ENCODE assay signal across 27 cellular contexts in the genomic region with DNA sequence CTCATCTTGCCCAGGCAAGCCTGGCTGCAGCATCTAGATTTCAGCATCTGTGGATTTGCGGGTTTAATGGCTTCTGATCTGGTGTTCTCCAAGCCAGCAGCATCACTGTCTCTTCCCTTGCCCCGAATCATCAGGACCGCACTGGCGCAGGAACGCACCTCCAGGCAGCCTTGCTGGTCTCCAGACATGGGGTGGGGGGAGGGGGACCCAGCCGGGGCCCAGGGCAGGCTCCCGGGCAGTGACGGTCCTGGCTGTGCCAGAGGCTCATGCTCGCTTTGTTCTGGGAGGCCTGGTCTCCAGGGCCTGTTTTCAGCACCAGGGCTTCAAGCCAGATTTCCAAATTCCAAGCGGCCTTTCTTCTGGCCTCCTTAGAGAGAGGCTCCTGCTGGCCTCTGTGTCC. TPM values are rescaled to one million over a fixed set of nuclear protein-coding genes. Genes with fewer than 3 reads are reported as not detected.
"Had no signal": no experiment of that assay in that cellular context is flagged by ENCODE, and none has a peak within 500 bp of the region (broad histone marks: within the 10 kb centered on the region; RNA-seq: fewer than 3 reads in every experiment).

No MANE protein-coding gene starts in this region.

- ATAC-seq: esophagus mucosa; gastroesophageal sphincter; heart left ventricle; left lobe of liver; mucosa of descending colon; natural killer cell treated with Interleukin-12 subunit alpha and Interleukin-12 subunit beta and Interleukin-15 and Interleukin-18, amount 100 ng/mL, for 72 hours; psoas muscle; right cardiac atrium; stimulated activated naive B cell treated with anti-CD40 and anti-IgM and Interleukin-4, amounts not matched to agents 10 μg/mL and 1 μg/mL and 100 μg/mL, for 72 hours; upper lobe of right lung had no signal

- H3K4me1 ChIP-seq: upper lobe of right lung had no signal

- H3K4me3 ChIP-seq: coronary artery, gastroesophageal sphincter, heart left ventricle, lung, mucosa of descending colon, psoas muscle, skin epidermis, thoracic aorta, transverse colon, upper lobe of right lung, uterus had no signal

- FAIRE-seq: keratinocyte had no signal

- H3K9me3 ChIP-seq: gastroesophageal sphincter, heart left ventricle, mucosa of descending colon, psoas muscle, thoracic aorta, transverse colon, upper lobe of right lung, uterus had no signal

- DNase-seq: dermis blood vessel endothelial cell; foreskin fibroblast; hippocampal formation; naive B cell; psoas muscle; right cardiac atrium; stimulated activated CD4-positive, alpha-beta T cell treated with anti-CD3 and anti-CD28 coated beads, Interleukin-15, amount 100 ng/mL, for 24 hours; stimulated activated CD4-positive, alpha-beta T cell treated with anti-CD3 and anti-CD28 coated beads, Interleukin-2, amount 100 ng/mL, for 48 hours; stimulated activated naive B cell treated with anti-CD40 and anti-IgM and Interleukin-4, amounts not matched to agents 10 μg/mL and 1 μg/mL and 100 μg/mL, for 72 hours; transverse colon; upper lobe of right lung; uterus had no signal

- H3K36me3 ChIP-seq: gastroesophageal sphincter, heart left ventricle, thoracic aorta, transverse colon, upper lobe of right lung, uterus had no signal

- H3K27ac ChIP-seq: coronary artery, epithelial cell of prostate, gastroesophageal sphincter, heart left ventricle, psoas muscle, skin epidermis, thoracic aorta, transverse colon, upper lobe of right lung, uterus had no signal

- H3K27me3 ChIP-seq: uterus had no signal

RNA-seq across cellular contexts. Expression of a gene that starts 4.9 kb away (rescaled TPM):
- total RNA-seq: gastroesophageal sphincter; heart left ventricle; mesothelial cell of epicardium; natural killer cell treated with Interleukin-12 subunit alpha and Interleukin-12 subunit beta and Interleukin-15 and Interleukin-18, amount 100 ng/mL, for 72 hours; neural crest cell; osteocyte; psoas muscle; right cardiac atrium; thoracic aorta; upper lobe of right lung had no signal
- polyA plus RNA-seq: heart left ventricle, keratinocyte, right cardiac atrium had no signal
